Comparison of ENCODE assay signal across 18 cellular contexts in the genomic region with DNA sequence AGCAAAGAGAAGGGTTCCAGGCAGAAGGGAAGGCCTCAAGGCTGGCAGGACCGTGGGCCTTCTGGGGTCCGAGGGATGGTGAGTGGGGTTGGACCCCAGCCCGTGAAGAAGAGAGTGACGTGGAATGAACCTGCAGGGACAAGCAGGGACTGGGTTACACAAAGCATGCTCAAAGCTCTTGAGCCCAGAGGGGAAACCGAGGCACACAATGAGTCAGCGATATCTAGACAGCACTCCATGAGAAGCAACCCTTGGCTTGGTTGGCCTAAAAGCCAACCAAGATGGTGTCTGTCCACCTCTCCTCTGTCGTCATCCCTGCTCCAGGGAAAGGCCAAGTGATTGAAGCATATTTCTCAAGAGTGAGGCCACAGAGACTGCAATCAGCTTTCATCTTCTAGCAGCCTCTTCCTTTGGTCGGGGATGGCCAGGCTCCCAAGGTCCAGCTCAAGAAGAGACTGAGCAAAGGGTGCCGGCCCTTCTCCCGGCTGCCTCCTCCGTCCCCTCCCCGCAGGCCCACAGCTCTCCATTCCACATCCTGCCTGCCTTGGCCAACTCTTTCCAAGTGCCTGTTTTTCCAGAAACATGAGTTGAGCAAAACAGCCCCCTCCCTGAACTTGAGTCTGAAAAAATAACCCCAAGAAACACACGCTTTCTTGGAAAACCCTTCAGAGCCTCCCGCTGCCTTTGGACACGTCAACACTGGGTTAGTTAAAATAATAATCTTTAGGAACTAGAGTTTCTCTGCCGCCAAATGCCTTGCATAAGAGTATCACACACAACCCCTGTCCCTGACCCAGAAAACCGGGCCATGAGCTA.
DNase-seq lines count a peak whose midpoint lies in the region; ATAC-seq, FAIRE-seq and TF ChIP-seq lines count a peak whose summit lies in the region.
"Had no signal": no experiment of that assay in that cellular context is flagged by ENCODE, and none has a peak within 500 bp of the region (broad histone marks: within the 10 kb centered on the region; RNA-seq: fewer than 3 reads in every experiment).

No MANE protein-coding gene starts in this region.

- peaks cover 46% of the 10 kb centered on the region for H3K27me3 Mint-ChIP-seq in stimulated activated naive CD8-positive, alpha-beta T cell treated with anti-CD3 and anti-CD28 coated beads, Interleukin-15, amount 100 ng/mL, for 72 hours

- H3K4me1 ChIP-seq in right cardiac atrium (ENCODE audit: control insufficient read depth, insufficient read depth, low read length) (peaks cover 6% of the 10 kb centered on the region), aorta (ENCODE audit: control insufficient read depth in 1 of 2, insufficient read depth in 2 of 2, low read length in 2 of 2) (peaks cover 2 to 4% of the 10 kb centered on the region in 2 donors)

- H3K4me3 ChIP-seq in right cardiac atrium (ENCODE audit: low read length) = no peak overlapping the region
- H3K4me3 ChIP-seq in aorta (ENCODE audit: low read length in 2 of 2) = no peak overlapping the region

- 63% methylated on average over 17 of the region's 17 CpGs for WGBS in right cardiac atrium
- WGBS in aorta, 2 donors = 40 to 42% methylated on average over 17 of the region's 17 CpGs

- intact Hi-C loops in right cardiac atrium (cut with DNase I) (no loop called here), posterior vena cava (cut with DNase I) (no loop called here), aorta (cut with DNase I) (loop anchor here in 1 of 2 donors (2.0 to 5.0 kb wide), 2 partner anchors 43 to 107 kb away; no protein-coding TSS in a partner anchor)

- no peak for FAIRE-seq in D721Med (lab: Jason Lieb, UNC)
- FAIRE-seq: GM12892 had no signal

- H3K9me3 Mint-ChIP-seq in stimulated activated naive CD8-positive, alpha-beta T cell treated with anti-CD3 and anti-CD28 coated beads, Interleukin-15, amount 100 ng/mL, for 72 hours = no peaks in the 10 kb centered on the region
- H3K9me3 Mint-ChIP-seq: HFFc6 had no signal

- TF ChIP-seq CTCF in D721Med (IDR thresholded peaks at IDR 0.05; ENCODE audit: insufficient read depth, missing control alignments) = no peak

- peak overlapping the region; percentile 49 to 82 for H3K27ac Mint-ChIP-seq in stimulated activated naive CD8-positive, alpha-beta T cell treated with anti-CD3 and anti-CD28 coated beads, Interleukin-15, amount 100 ng/mL, for 72 hours
- H3K27ac Mint-ChIP-seq: HFFc6, IgD-negative memory B cell had no signal

- H3K9me3 ChIP-seq in right cardiac atrium (ENCODE audit: control insufficient read depth, low read length) = no peaks in the 10 kb centered on the region
- no peaks in the 10 kb centered on the region for H3K9me3 ChIP-seq in aorta (ENCODE audit: control insufficient read depth, low read length)

- no peaks in the 10 kb centered on the region for H3K27me3 ChIP-seq in right cardiac atrium (ENCODE audit: control insufficient read depth, insufficient read depth)
- no peaks in the 10 kb centered on the region for H3K27me3 ChIP-seq in aorta (ENCODE audit: control insufficient read depth in 1 of 2, insufficient read depth in 2 of 2, low read length in 1 of 2)

- DNase-seq in stimulated activated naive CD8-positive, alpha-beta T cell treated with anti-CD3 and anti-CD28 coated beads, Interleukin-15, amount 100 ng/mL, for 72 hours = no peak
- DNase-seq in stimulated activated naive CD8-positive, alpha-beta T cell treated with anti-CD3 and anti-CD28 coated beads, Interleukin-15, Interleukin-2, amounts not matched to agents 100 U/mL and 50 U/mL, for 24 hours = no peak
- peak; percentile 80 to 91 (median 90) for DNase-seq in right cardiac atrium
- DNase-seq in posterior vena cava (ENCODE audit: low spot score) = peak; percentile 94
- peak; percentile 85 to 88 for DNase-seq in aorta
- DNase-seq in D721Med (ENCODE audit: insufficient read length, low spot score) = no peak
- DNase-seq in NCI-H345 treated with DMSO at 0.1 percent for 48 hours (lab: John Stamatoyannopoulos, UW; ENCODE audit: unreplicated experiment) = no peak
- DNase-seq in NCI-H2227 treated with DMSO at 0.1 percent for 48 hours (lab: John Stamatoyannopoulos, UW) = no peak
- DNase-seq: 8988T; activated T-cell treated with anti-CD3 and anti-CD28 coated beads for 4 hours; DMS79 treated with DMSO at 0.1 percent for 48 hours; HFFc6; NCI-H1417 treated with DMSO at 0.1 percent for 48 hours; occipital lobe; stimulated activated CD4-positive, alpha-beta T cell treated with anti-CD3 and anti-CD28 coated beads, Interleukin-4, amount 100 ng/mL, for 24 hours; substantia nigra had no signal

- peak overlapping the region; percentile 76 for H3K27ac ChIP-seq in right cardiac atrium (ENCODE audit: low read length)
- H3K27ac ChIP-seq in aorta (ENCODE audit: low read depth in 1 of 2, low read length in 2 of 2) = peak overlapping the region in 1 of 2 donors; percentile 91

- peaks cover 12% of the 10 kb centered on the region for H3K4me1 Mint-ChIP-seq in stimulated activated naive CD8-positive, alpha-beta T cell treated with anti-CD3 and anti-CD28 coated beads, Interleukin-15, amount 100 ng/mL, for 72 hours
- H3K4me1 Mint-ChIP-seq: IgD-negative memory B cell had no signal

- no peak overlapping the region for H3K4me3 Mint-ChIP-seq in stimulated activated naive CD8-positive, alpha-beta T cell treated with anti-CD3 and anti-CD28 coated beads, Interleukin-15, amount 100 ng/mL, for 72 hours
- H3K4me3 Mint-ChIP-seq: HFFc6, IgD-negative memory B cell had no signal

- no peaks in the 10 kb centered on the region for H3K36me3 ChIP-seq in aorta (ENCODE audit: control insufficient read depth in 1 of 2, insufficient read depth in 2 of 2, low read length in 1 of 2)

- no peak for ATAC-seq in stimulated activated naive CD8-positive, alpha-beta T cell treated with anti-CD3 and anti-CD28 coated beads, Interleukin-15, amount 100 ng/mL, for 72 hours
- no peak for ATAC-seq in stimulated activated naive CD8-positive, alpha-beta T cell treated with anti-CD3 and anti-CD28 coated beads, Interleukin-15, Interleukin-2, amounts not matched to agents 100 U/mL and 50 U/mL, for 24 hours
- ATAC-seq in right cardiac atrium (peak; percentile 75 to 82), aorta (ENCODE audit: low FRiP score) (peak; percentile 82)

Comparison
In these comparisons a context has a peak if more than half of its experiments do, and no peak if none do; other contexts are left out.
1. ATAC-seq: peak in right cardiac atrium (2 of 2) and aorta (single experiment); none in stimulated activated naive CD8-positive, alpha-beta T cell treated with anti-CD3 and anti-CD28 coated beads, Interleukin-15, amount 100 ng/mL, for 72 hours (single experiment) and stimulated activated naive CD8-positive, alpha-beta T cell treated with anti-CD3 and anti-CD28 coated beads, Interleukin-15, Interleukin-2, amounts not matched to agents 100 U/mL and 50 U/mL, for 24 hours (single experiment).
2. DNase-seq: peak in right cardiac atrium (3 of 3), posterior vena cava (single experiment) and aorta (2 of 2); none in stimulated activated naive CD8-positive, alpha-beta T cell treated with anti-CD3 and anti-CD28 coated beads, Interleukin-15, amount 100 ng/mL, for 72 hours (0 of 2), stimulated activated naive CD8-positive, alpha-beta T cell treated with anti-CD3 and anti-CD28 coated beads, Interleukin-15, Interleukin-2, amounts not matched to agents 100 U/mL and 50 U/mL, for 24 hours (single experiment), D721Med (single experiment), NCI-H345 treated with DMSO at 0.1 percent for 48 hours (single experiment) and NCI-H2227 treated with DMSO at 0.1 percent for 48 hours (single experiment).